8 cellular contexts compared by ENCODE assay signal in genomic region chr22:25488244-25489020, GRCh38.
DNase-seq lines count a peak whose midpoint lies in the region; TF ChIP-seq lines count a peak whose summit lies in the region.

No MANE protein-coding gene starts in this region.

- H2BK5ac ChIP-seq in H9 (ENCODE audit: insufficient read length, low read length), result no peak overlapping the region

- no peaks in the 10 kb centered on the region for H3K9me3 Mint-ChIP-seq in H9

- H3K18ac ChIP-seq in H9 (ENCODE audit: insufficient read length, low read depth, low read length), result no peak overlapping the region

- no peaks in the 10 kb centered on the region for H3K27me3 ChIP-seq in H9 (ENCODE audit: insufficient read depth, low read length)

- no peaks in the 10 kb centered on the region for H3K4me1 ChIP-seq in H9 (ENCODE audit: insufficient read depth, low read length)

- H3K36me3 Mint-ChIP-seq in H9 (ENCODE audit: insufficient read depth in 1 of 3, low read depth in 3 of 3), result peaks cover 6 to 37% (median 21%) of the 10 kb centered on the region in 3 experiments; a peak in 6 of 7 replicates

- H4K5ac ChIP-seq in H9 (ENCODE audit: insufficient read length, low read depth, low read length), result no peak overlapping the region

- H3K14ac ChIP-seq in H9 (ENCODE audit: insufficient read depth, low read length), result no peak overlapping the region

- H2BK120ac ChIP-seq in H9 (ENCODE audit: low read depth, low read length, poor library complexity, severe bottlenecking), result no peak overlapping the region

- no peak for TF ChIP-seq CTCF in H9 (conservative IDR thresholded peaks at IDR 0.05)

- DNase-seq in AG08395 (ENCODE audit: low spot score) (peak; percentile 49), hepatic stellate cell (ENCODE audit: low spot score) (peak; percentile 29), H9 (no peak), epidermal melanocyte (ENCODE audit: insufficient read length, low spot score) (no peak), NCI-H1436 treated with DMSO at 0.1 percent for 48 hours (lab: John Stamatoyannopoulos, UW) (no peak)
- DNase-seq in activated CD8-positive, alpha-beta memory T cell treated with anti-CD3 and anti-CD28 coated beads for 48 hours (ENCODE audit: low read depth in 2 of 3, low spot score in 2 of 3), result peak in 2 of 3 experiments; percentile 33 to 49
- peak; percentile 61 to 71 for DNase-seq in stimulated activated CD8-positive, alpha-beta memory T cell treated with anti-CD3 and anti-CD28 coated beads, Interleukin-15, amount 100 ng/mL, for 48 hours (ENCODE audit: low read depth in 2 of 2)

- H2AK5ac ChIP-seq in H9 (ENCODE audit: insufficient read length, low read length), result no peak overlapping the region

- no peak overlapping the region for H2BK12ac ChIP-seq in H9 (ENCODE audit: insufficient read length, low read depth, low read length)

- H3K9me3 ChIP-seq in H9 (ENCODE audit: control insufficient read depth, low read depth, low read length), result no peaks in the 10 kb centered on the region

- TF ChIP-seq RAD21 in Ishikawa (IDR thresholded peaks at IDR 0.05; ENCODE audit: low read depth), result no peak; the same call in 1 of the 2 replicates

- no peak overlapping the region for H2BK20ac ChIP-seq in H9 (ENCODE audit: low read depth, low read length, poor library complexity, severe bottlenecking)

- no peaks in the 10 kb centered on the region for H3K79me2 ChIP-seq in H9 (ENCODE audit: insufficient read depth, low read length)

- no peak overlapping the region for H3K23ac ChIP-seq in H9 (ENCODE audit: insufficient read length, low read depth, low read length)

- H3K23me2 ChIP-seq in H9 (ENCODE audit: insufficient read length, low read depth, low read length, poor library complexity, severe bottlenecking), result no peaks in the 10 kb centered on the region

- H4K20me1 ChIP-seq in H9 (ENCODE audit: control insufficient read depth, insufficient read depth, insufficient read length), result no peaks in the 10 kb centered on the region

- H3K56ac ChIP-seq in H9 (ENCODE audit: insufficient read length, low read depth, low read length), result no peak overlapping the region

- peak; percentile 87 for TF ChIP-seq EP300 in Ishikawa (IDR thresholded peaks at IDR 0.05; ENCODE audit: borderline replicate concordance)

- no peaks in the 10 kb centered on the region for H3K27me3 Mint-ChIP-seq in H9 (ENCODE audit: low read depth)

- no peak overlapping the region for H3K4ac ChIP-seq in H9 (ENCODE audit: low read depth, low read length)

- H3K27ac Mint-ChIP-seq in H9, result no peak overlapping the region

- no peaks in the 10 kb centered on the region for H3K79me1 ChIP-seq in H9 (ENCODE audit: insufficient read depth, low read depth, low read length, poor library complexity, severe bottlenecking)

- H2AFZ ChIP-seq in H9 (ENCODE audit: low read length), result no peak overlapping the region

- no CpG with 5 or more reads among the region's 3 CpGs for WGBS in H9 (ENCODE audit: extremely low coverage, insufficient read length, low lambda C conversion rate)

- H3K9ac ChIP-seq in H9 (ENCODE audit: extremely low read depth, insufficient read length, low read length), result no peak overlapping the region

- no peak overlapping the region for H3T11ph ChIP-seq in H9 (ENCODE audit: low read length)

- H3K4me3 Mint-ChIP-seq in H9, result no peak overlapping the region

- H3K27ac ChIP-seq in H9 (ENCODE audit: insufficient read length, low read depth, low read length), result no peak overlapping the region

- no peak overlapping the region for H4K8ac ChIP-seq in H9 (replicated peaks; ENCODE audit: insufficient read length, low read depth, low read length)

- no peak overlapping the region for H3K4me2 ChIP-seq in H9 (ENCODE audit: insufficient read depth, insufficient read length, low read length)

- H2BK15ac ChIP-seq in H9 (ENCODE audit: low read depth, low read length), result no peak overlapping the region

- peaks cover 0 to 2% of the 10 kb centered on the region in 2 experiments; a peak in 1 of 4 replicates for H3K4me1 Mint-ChIP-seq in H9

- H4K91ac ChIP-seq in H9 (ENCODE audit: insufficient read length, low read depth, low read length), result no peak overlapping the region

TF ChIP-seq in Ishikawa, 13 proteins besides CTCF, POLR2A, EP300 and RAD21:
- TF ChIP-seq TCF12 (IDR thresholded peaks at IDR 0.05; ENCODE audit: low read depth), result peak; percentile 92
- no peak; the same call in 1 of the 2 replicates for TF ChIP-seq FOXM1 (IDR thresholded peaks at IDR 0.05; ENCODE audit: borderline replicate concordance, low read depth)
- TF ChIP-seq CREB1 (IDR thresholded peaks at IDR 0.05; ENCODE audit: low read depth), result no peak
- no peak for TF ChIP-seq TAF1 (IDR thresholded peaks at IDR 0.05; ENCODE audit: low read depth)
- TF ChIP-seq, protein P1, sequence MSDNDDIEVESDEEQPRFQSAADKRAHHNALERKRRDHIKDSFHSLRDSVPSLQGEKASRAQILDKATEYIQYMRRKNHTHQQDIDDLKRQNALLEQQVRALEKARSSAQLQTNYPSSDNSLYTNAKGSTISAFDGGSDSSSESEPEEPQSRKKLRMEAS (IDR thresholded peaks at IDR 0.05), result peak; percentile 76
- peak; percentile 98 for TF ChIP-seq NFIC (IDR thresholded peaks at IDR 0.05)
- peak; percentile 89 for TF ChIP-seq TEAD4 (IDR thresholded peaks at IDR 0.05)
- no peak for TF ChIP-seq YY1 (IDR thresholded peaks at IDR 0.05; ENCODE audit: low read depth)
- TF ChIP-seq REST (IDR thresholded peaks at IDR 0.05; ENCODE audit: low read depth), result no peak
- TF ChIP-seq USF1 (IDR thresholded peaks at IDR 0.05), result peak; percentile 15; the same call in 1 of the 2 replicates
- TF ChIP-seq ZBTB7A (IDR thresholded peaks at IDR 0.05; ENCODE audit: low read depth), result no peak
- TF ChIP-seq CEBPB (IDR thresholded peaks at IDR 0.05), result peak; percentile 16; the same call in 1 of the 2 replicates
- TF ChIP-seq EGR1 (IDR thresholded peaks at IDR 0.05), result peak; percentile 100

Comparison
In these comparisons a context has a peak if more than half of its experiments do, and no peak if none do; other contexts are left out.
1. DNase-seq: peak in AG08395 (single experiment), activated CD8-positive, alpha-beta memory T cell treated with anti-CD3 and anti-CD28 coated beads for 48 hours (2 of 3), hepatic stellate cell (single experiment) and stimulated activated CD8-positive, alpha-beta memory T cell treated with anti-CD3 and anti-CD28 coated beads, Interleukin-15, amount 100 ng/mL, for 48 hours (2 of 2); none in H9 (single experiment), epidermal melanocyte (single experiment) and NCI-H1436 treated with DMSO at 0.1 percent for 48 hours (single experiment).